12 cellular contexts compared by ENCODE assay signal in the genomic region with DNA sequence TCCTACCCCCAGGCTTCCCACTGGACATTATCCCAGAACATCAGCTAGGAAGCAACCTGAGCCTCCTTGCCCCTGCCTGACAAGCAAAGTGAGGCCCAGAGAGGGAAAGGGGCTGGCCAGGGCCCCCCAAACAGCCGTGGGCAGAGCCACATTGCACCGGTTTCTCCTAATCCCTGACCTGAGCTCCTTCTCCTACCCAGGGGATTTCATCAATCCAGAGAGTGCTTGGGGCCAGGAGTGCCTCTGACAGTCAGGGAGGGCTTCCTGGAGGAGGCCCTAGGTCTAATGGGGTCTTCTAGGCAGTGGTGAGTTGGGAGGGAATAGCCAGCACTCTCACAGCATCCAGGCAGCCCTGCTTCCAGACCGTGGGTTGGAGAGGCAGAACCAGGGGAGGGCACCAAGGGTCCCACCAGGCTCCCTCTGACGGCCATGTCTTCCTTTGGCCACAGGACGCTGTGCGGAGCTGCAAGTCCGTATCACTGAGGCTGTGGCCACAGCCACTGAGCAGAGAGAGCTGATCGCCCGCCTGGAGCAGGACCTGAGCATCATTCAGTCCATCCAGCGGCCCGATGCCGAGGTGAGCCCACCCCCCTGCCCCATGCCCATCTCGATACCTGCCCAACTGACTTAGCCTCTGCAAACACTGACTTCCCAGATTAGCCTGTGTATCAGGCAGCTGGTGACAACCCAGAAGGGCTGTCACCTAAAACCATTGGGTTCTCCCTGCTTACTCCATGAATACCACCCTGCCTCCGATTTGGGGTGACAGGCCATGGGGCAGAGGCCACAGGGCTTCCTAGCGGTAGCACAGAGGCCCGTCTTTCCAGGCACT.
"Had no signal": no experiment of that assay in that cellular context is flagged by ENCODE, and none has a peak within 500 bp of the region (broad histone marks: within the 10 kb centered on the region; RNA-seq: fewer than 3 reads in every experiment).

No MANE protein-coding gene starts in this region.

- H3K27ac ChIP-seq: body of pancreas, tibial nerve, uterus had no signal

- H3K4me3 ChIP-seq: body of pancreas, lung, tibial nerve, uterus had no signal

- H3K27ac Mint-ChIP-seq: activated CD4-positive, alpha-beta memory T cell treated with anti-CD3 and anti-CD28 coated beads, Interleukin-2, amount 10 ng/mL, durations not matched to agents 7 days and 5 days; activated CD8-positive, alpha-beta memory T cell treated with anti-CD3 and anti-CD28 coated beads, Interleukin-2, amount 10 ng/mL, durations not matched to agents 7 days and 5 days; activated naive CD8-positive, alpha-beta T cell treated with anti-CD3 and anti-CD28 coated beads, Interleukin-2, amount 10 ng/mL, durations not matched to agents 7 days and 5 days; activated T-helper 2 cell treated with anti-CD3 and anti-CD28 coated beads, Interferon-gamma antibody, Interleukin-2, Interleukin-4, amounts not matched to agents 10 μg/mL and 5 μg/mL and 100 μg/mL, durations not matched to agents 14 hours and 24 hours and 36 hours; effector memory CD8-positive, alpha-beta T cell; mesothelial cell of epicardium; natural killer cell treated with Interleukin-12 subunit alpha and Interleukin-12 subunit beta and Interleukin-15 and Interleukin-18, amount 100 ng/mL, for 72 hours; stimulated activated naive CD8-positive, alpha-beta T cell treated with anti-CD3 and anti-CD28 coated beads, Interleukin-15, Interleukin-2, amounts not matched to agents 100 ng/mL and 50 ng/mL, for 24 hours had no signal

- H3K27me3 ChIP-seq: body of pancreas, tibial nerve, uterus had no signal

- H3K9me3 Mint-ChIP-seq: activated CD4-positive, alpha-beta memory T cell treated with anti-CD3 and anti-CD28 coated beads, Interleukin-2, amount 10 ng/mL, durations not matched to agents 7 days and 5 days; activated naive CD8-positive, alpha-beta T cell treated with anti-CD3 and anti-CD28 coated beads, Interleukin-2, amount 10 ng/mL, durations not matched to agents 7 days and 5 days; activated T-helper 2 cell treated with anti-CD3 and anti-CD28 coated beads, Interferon-gamma antibody, Interleukin-2, Interleukin-4, amounts not matched to agents 10 μg/mL and 5 μg/mL and 100 μg/mL, durations not matched to agents 14 hours and 24 hours and 36 hours; effector memory CD8-positive, alpha-beta T cell; mesothelial cell of epicardium; natural killer cell treated with Interleukin-12 subunit alpha and Interleukin-12 subunit beta and Interleukin-15 and Interleukin-18, amount 100 ng/mL, for 72 hours; stimulated activated naive CD8-positive, alpha-beta T cell treated with anti-CD3 and anti-CD28 coated beads, Interleukin-15, Interleukin-2, amounts not matched to agents 100 ng/mL and 50 ng/mL, for 24 hours had no signal

- H3K4me1 Mint-ChIP-seq: activated CD4-positive, alpha-beta memory T cell treated with anti-CD3 and anti-CD28 coated beads, Interleukin-2, amount 10 ng/mL, durations not matched to agents 7 days and 5 days; activated CD8-positive, alpha-beta memory T cell treated with anti-CD3 and anti-CD28 coated beads, Interleukin-2, amount 10 ng/mL, durations not matched to agents 7 days and 5 days had no signal

- H3K36me3 ChIP-seq: uterus had no signal

- H3K9me3 ChIP-seq: body of pancreas, tibial nerve, uterus had no signal

- H3K27me3 Mint-ChIP-seq: activated CD4-positive, alpha-beta memory T cell treated with anti-CD3 and anti-CD28 coated beads, Interleukin-2, amount 10 ng/mL, durations not matched to agents 7 days and 5 days; activated CD8-positive, alpha-beta memory T cell treated with anti-CD3 and anti-CD28 coated beads, Interleukin-2, amount 10 ng/mL, durations not matched to agents 7 days and 5 days; activated naive CD8-positive, alpha-beta T cell treated with anti-CD3 and anti-CD28 coated beads, Interleukin-2, amount 10 ng/mL, durations not matched to agents 7 days and 5 days; effector memory CD8-positive, alpha-beta T cell; natural killer cell treated with Interleukin-12 subunit alpha and Interleukin-12 subunit beta and Interleukin-15 and Interleukin-18, amount 100 ng/mL, for 72 hours; stimulated activated naive CD8-positive, alpha-beta T cell treated with anti-CD3 and anti-CD28 coated beads, Interleukin-15, Interleukin-2, amounts not matched to agents 100 ng/mL and 50 ng/mL, for 24 hours had no signal

- H3K4me1 ChIP-seq: body of pancreas, uterus had no signal

- H3K4me3 Mint-ChIP-seq: activated CD4-positive, alpha-beta memory T cell treated with anti-CD3 and anti-CD28 coated beads, Interleukin-2, amount 10 ng/mL, durations not matched to agents 7 days and 5 days; activated CD8-positive, alpha-beta memory T cell treated with anti-CD3 and anti-CD28 coated beads, Interleukin-2, amount 10 ng/mL, durations not matched to agents 7 days and 5 days; activated naive CD8-positive, alpha-beta T cell treated with anti-CD3 and anti-CD28 coated beads, Interleukin-2, amount 10 ng/mL, durations not matched to agents 7 days and 5 days; effector memory CD8-positive, alpha-beta T cell; mesothelial cell of epicardium; natural killer cell treated with Interleukin-12 subunit alpha and Interleukin-12 subunit beta and Interleukin-15 and Interleukin-18, amount 100 ng/mL, for 72 hours; stimulated activated naive CD8-positive, alpha-beta T cell treated with anti-CD3 and anti-CD28 coated beads, Interleukin-15, Interleukin-2, amounts not matched to agents 100 ng/mL and 50 ng/mL, for 24 hours had no signal

- H3K36me3 Mint-ChIP-seq: activated CD8-positive, alpha-beta memory T cell treated with anti-CD3 and anti-CD28 coated beads, Interleukin-2, amount 10 ng/mL, durations not matched to agents 7 days and 5 days; activated naive CD8-positive, alpha-beta T cell treated with anti-CD3 and anti-CD28 coated beads, Interleukin-2, amount 10 ng/mL, durations not matched to agents 7 days and 5 days; natural killer cell treated with Interleukin-12 subunit alpha and Interleukin-12 subunit beta and Interleukin-15 and Interleukin-18, amount 100 ng/mL, for 72 hours had no signal
